1 cellular context compared by ENCODE assay signal in genomic region chr17:81926451-81927144, GRCh38.
TF ChIP-seq lines count a peak whose summit lies in the region.

No MANE protein-coding gene starts in this region.

TF ChIP-seq in WTC11, 78 proteins besides CTCF, POLR2A, EP300 and RAD21 (continued from another document):
- TF ChIP-seq ZNF121 (CRISPR knock-in tag; IDR thresholded peaks at IDR 0.05) (no peak), IRF2 (CRISPR knock-in tag; IDR thresholded peaks at IDR 0.05; ENCODE audit: borderline replicate concordance, low read depth) (no peak), KAT7 (CRISPR knock-in tag; IDR thresholded peaks at IDR 0.05; ENCODE audit: borderline replicate concordance) (peak; percentile 26; the same call in 1 of the 2 replicates)
